Comparison of ENCODE assay signal across 8 cellular contexts in genomic region chr6:31270788-31271640, GRCh38. TPM values are rescaled to one million over a fixed set of nuclear protein-coding genes. Genes with fewer than 3 reads are reported as not detected.
A peak's percentile ranks its signal among the peaks of the same experiment; 100 is the strongest.
DNase-seq lines count a peak whose midpoint lies in the region; ATAC-seq and TF ChIP-seq lines count a peak whose summit lies in the region.

No MANE protein-coding gene starts in this region.

- H3K4me3 Mint-ChIP-seq in chondrocyte (ENCODE audit: unreplicated experiment): peak overlapping the region; percentile 77

- DNase-seq in GM13976 (ENCODE audit: low spot score) (peak; percentile 39), T-helper 2 cell (peak; percentile 18 to 70 (median 67)), chondrocyte (ENCODE audit: low spot score) (peak; percentile 81), left lung (peak; percentile 81 to 96), SIG-M5 (lab: John Stamatoyannopoulos, UW) (no peak), T1000 (lab: John Stamatoyannopoulos, UW) (no peak)
- DNase-seq in stimulated activated CD4-positive, alpha-beta T cell treated with anti-CD3 and anti-CD28 coated beads, TNF-alpha, amount 100 ng/mL, for 48 hours (ENCODE audit: low read depth in 3 of 3): peak in 2 of 3 donors; percentile 47 to 52

- intact Hi-C loops in left lung (cut with DNase I): no loop called here

- H3K36me3 Mint-ChIP-seq in chondrocyte (ENCODE audit: low read depth): peaks cover 11% of the 10 kb centered on the region

- H3K9me3 Mint-ChIP-seq in chondrocyte (ENCODE audit: low read depth): no peaks in the 10 kb centered on the region

- peaks cover 35% of the 10 kb centered on the region for H3K27me3 Mint-ChIP-seq in chondrocyte (ENCODE audit: low read depth)

- H3K36me3 ChIP-seq in left lung: peaks cover 0 to 36% of the 10 kb centered on the region in 2 donors

- H3K27ac Mint-ChIP-seq in chondrocyte (ENCODE audit: unreplicated experiment): peak overlapping the region; percentile 58

- in situ Hi-C loops in GM13976 (cut with MboI; ENCODE audit: low sequenced_read_pairs, unreplicated experiment): no loop called here

- ATAC-seq in HG03025 (IDR thresholded peaks at IDR 0.05; ENCODE audit: low FRiP score, unreplicated experiment): peak; percentile 16
- peak; percentile 86 for ATAC-seq in left lung

- TF ChIP-seq CTCF in GM13976 (IDR thresholded peaks at IDR 0.05; ENCODE audit: borderline replicate concordance, control extremely low read depth, extremely low read depth, insufficient read depth, missing control alignments) (no peak), chondrocyte (IDR thresholded peaks at IDR 0.05) (no peak), left lung (IDR thresholded peaks at IDR 0.05) (no peak)

- H3K27me3 ChIP-seq in left lung: no peaks in the 10 kb centered on the region

- H3K4me1 ChIP-seq in left lung: peaks cover 0 to 49% of the 10 kb centered on the region in 2 donors

- H3K27ac ChIP-seq in left lung: peak overlapping the region; percentile 78 to 99

- H3K4me3 ChIP-seq in left lung: peak overlapping the region in 1 of 2 donors; percentile 100

- H3K4me1 Mint-ChIP-seq in chondrocyte (ENCODE audit: low read depth): peaks cover 17% of the 10 kb centered on the region

- no peaks in the 10 kb centered on the region for H3K9me3 ChIP-seq in left lung

RNA-seq across cellular contexts. Expression of gene HLA-C, which starts 0.9 kb away (rescaled TPM):
- total RNA-seq in chondrocyte (176 to 187 TPM (median 182 TPM) in 3 replicates), left lung (1,000 to 10,000 TPM in 1 of 2 donors, 100 to 1,000 TPM in 1; 780 to 1,825 TPM)

Comparison
In these comparisons a context has a peak if more than half of its experiments do, and no peak if none do; other contexts are left out.
1. DNase-seq: peak in GM13976 (single experiment), T-helper 2 cell (5 of 5), chondrocyte (single experiment), left lung (2 of 2) and stimulated activated CD4-positive, alpha-beta T cell treated with anti-CD3 and anti-CD28 coated beads, TNF-alpha, amount 100 ng/mL, for 48 hours (2 of 3); none in SIG-M5 (single experiment) and T1000 (single experiment).